Comparison of ENCODE assay signal across 1 cellular context in the genomic region with DNA sequence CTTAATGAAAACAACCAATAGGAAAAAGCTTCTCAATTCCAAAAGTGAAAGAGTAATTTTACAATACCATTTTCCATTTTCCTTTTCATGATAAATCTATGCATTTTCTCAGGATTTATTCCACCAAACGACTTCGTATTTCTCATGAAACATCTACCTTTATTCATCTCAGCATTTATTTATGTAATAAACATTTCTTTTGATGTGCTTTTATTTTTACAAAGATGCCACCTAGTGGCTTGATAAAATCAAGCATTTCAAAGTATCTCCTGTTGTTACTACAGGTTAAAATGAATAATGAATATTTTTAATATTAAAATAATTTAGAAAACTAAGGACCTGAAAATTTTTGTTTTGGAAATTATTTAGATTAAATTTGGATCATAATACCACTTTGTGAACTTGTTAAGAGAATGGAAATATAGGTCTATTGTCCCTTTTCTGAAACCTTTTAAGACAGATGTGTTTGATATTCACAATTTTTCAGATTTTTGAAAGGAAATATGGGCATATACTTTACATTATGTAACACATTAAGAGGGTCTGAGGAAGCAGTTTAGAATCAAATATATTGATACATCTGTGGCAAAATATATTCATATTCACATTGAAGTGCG.
TF ChIP-seq lines count a peak whose summit lies in the region.

No MANE protein-coding gene starts in this region.

TF ChIP-seq in K562, 482 proteins besides CTCF, POLR2A, EP300 and RAD21 (continued from another document and continues in another):
- TF ChIP-seq, protein P1, sequence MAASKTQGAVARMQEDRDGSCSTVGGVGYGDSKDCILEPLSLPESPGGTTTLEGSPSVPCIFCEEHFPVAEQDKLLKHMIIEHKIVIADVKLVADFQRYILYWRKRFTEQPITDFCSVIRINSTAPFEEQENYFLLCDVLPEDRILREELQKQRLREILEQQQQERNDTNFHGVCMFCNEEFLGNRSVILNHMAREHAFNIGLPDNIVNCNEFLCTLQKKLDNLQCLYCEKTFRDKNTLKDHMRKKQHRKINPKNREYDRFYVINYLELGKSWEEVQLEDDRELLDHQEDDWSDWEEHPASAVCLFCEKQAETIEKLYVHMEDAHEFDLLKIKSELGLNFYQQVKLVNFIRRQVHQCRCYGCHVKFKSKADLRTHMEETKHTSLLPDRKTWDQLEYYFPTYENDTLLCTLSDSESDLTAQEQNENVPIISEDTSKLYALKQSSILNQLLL (CRISPR knock-in tag; IDR thresholded peaks at IDR 0.05; ENCODE audit: borderline replicate concordance): no peak
- TF ChIP-seq GATA2 (CRISPR knock-in tag; IDR thresholded peaks at IDR 0.05): no peak
- no peak for TF ChIP-seq ZNF124 (CRISPR knock-in tag; IDR thresholded peaks at IDR 0.05)
- no peak for TF ChIP-seq ZFPM2 (CRISPR knock-in tag; IDR thresholded peaks at IDR 0.05)
- TF ChIP-seq, protein P2, sequence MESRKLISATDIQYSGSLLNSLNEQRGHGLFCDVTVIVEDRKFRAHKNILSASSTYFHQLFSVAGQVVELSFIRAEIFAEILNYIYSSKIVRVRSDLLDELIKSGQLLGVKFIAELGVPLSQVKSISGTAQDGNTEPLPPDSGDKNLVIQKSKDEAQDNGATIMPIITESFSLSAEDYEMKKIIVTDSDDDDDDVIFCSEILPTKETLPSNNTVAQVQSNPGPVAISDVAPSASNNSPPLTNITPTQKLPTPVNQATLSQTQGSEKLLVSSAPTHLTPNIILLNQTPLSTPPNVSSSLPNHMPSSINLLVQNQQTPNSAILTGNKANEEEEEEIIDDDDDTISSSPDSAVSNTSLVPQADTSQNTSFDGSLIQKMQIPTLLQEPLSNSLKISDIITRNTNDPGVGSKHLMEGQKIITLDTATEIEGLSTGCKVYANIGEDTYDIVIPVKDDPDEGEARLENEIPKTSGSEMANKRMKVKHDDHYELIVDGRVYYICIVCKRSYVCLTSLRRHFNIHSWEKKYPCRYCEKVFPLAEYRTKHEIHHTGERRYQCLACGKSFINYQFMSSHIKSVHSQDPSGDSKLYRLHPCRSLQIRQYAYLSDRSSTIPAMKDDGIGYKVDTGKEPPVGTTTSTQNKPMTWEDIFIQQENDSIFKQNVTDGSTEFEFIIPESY (CRISPR knock-in tag; IDR thresholded peaks at IDR 0.05): no peak
- TF ChIP-seq ZNF140 (CRISPR knock-in tag; IDR thresholded peaks at IDR 0.05): no peak
- TF ChIP-seq RNF2 (IDR thresholded peaks at IDR 0.05): no peak
- TF ChIP-seq KLF16 (IDR thresholded peaks at IDR 0.05): no peak
- no peak for TF ChIP-seq ZNF146 (CRISPR knock-in tag; IDR thresholded peaks at IDR 0.05; ENCODE audit: unreplicated experiment)
- TF ChIP-seq ZNF79 (CRISPR knock-in tag; IDR thresholded peaks at IDR 0.05; ENCODE audit: low read depth): no peak
- TF ChIP-seq NR2F6 (CRISPR knock-in tag; IDR thresholded peaks at IDR 0.05): no peak
- no peak for TF ChIP-seq ZNF707 (CRISPR knock-in tag; conservative IDR thresholded peaks at IDR 0.05)
- TF ChIP-seq C11orf30 (IDR thresholded peaks at IDR 0.05; ENCODE audit: low read depth): peak; percentile 36; the same call in 1 of the 2 replicates
- TF ChIP-seq BRD4 (IDR thresholded peaks at IDR 0.05): no peak
- TF ChIP-seq MTF1 (CRISPR knock-in tag; IDR thresholded peaks at IDR 0.05; ENCODE audit: borderline replicate concordance): no peak
- no peak for TF ChIP-seq HDGF (IDR thresholded peaks at IDR 0.05)
- no peak for TF ChIP-seq RBM39 (optimal IDR thresholded peaks at IDR 0.05; ENCODE audit: low read depth, low read length)
- TF ChIP-seq, protein P3, sequence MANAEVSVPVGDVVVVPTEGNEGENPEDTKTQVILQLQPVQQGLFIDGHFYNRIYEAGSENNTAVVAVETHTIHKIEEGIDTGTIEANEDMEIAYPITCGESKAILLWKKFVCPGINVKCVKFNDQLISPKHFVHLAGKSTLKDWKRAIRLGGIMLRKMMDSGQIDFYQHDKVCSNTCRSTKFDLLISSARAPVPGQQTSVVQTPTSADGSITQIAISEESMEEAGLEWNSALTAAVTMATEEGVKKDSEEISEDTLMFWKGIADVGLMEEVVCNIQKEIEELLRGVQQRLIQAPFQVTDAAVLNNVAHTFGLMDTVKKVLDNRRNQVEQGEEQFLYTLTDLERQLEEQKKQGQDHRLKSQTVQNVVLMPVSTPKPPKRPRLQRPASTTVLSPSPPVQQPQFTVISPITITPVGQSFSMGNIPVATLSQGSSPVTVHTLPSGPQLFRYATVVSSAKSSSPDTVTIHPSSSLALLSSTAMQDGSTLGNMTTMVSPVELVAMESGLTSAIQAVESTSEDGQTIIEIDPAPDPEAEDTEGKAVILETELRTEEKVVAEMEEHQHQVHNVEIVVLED (CRISPR knock-in tag; IDR thresholded peaks at IDR 0.05): no peak
- TF ChIP-seq ZNF316 (IDR thresholded peaks at IDR 0.05): 0 out of 2 replicates have a peak, but pooled peaks have one; percentile 6
- no peak for TF ChIP-seq TEAD2 (tag; IDR thresholded peaks at IDR 0.05)
- no peak for TF ChIP-seq EGR1 (conservative IDR thresholded peaks at IDR 0.05)
- no peak for TF ChIP-seq KDM1A (IDR thresholded peaks at IDR 0.05)
- TF ChIP-seq, protein P4, sequence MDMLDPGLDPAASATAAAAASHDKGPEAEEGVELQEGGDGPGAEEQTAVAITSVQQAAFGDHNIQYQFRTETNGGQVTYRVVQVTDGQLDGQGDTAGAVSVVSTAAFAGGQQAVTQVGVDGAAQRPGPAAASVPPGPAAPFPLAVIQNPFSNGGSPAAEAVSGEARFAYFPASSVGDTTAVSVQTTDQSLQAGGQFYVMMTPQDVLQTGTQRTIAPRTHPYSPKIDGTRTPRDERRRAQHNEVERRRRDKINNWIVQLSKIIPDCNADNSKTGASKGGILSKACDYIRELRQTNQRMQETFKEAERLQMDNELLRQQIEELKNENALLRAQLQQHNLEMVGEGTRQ (CRISPR knock-in tag; IDR thresholded peaks at IDR 0.05): no peak
- no peak for TF ChIP-seq JUN (IDR thresholded peaks at IDR 0.05; ENCODE audit: borderline replicate concordance, low read depth, low read length)
- no peak for TF ChIP-seq JUN (CRISPR knock-in tag; IDR thresholded peaks at IDR 0.05; ENCODE audit: borderline replicate concordance)
- TF ChIP-seq ZNF347 (CRISPR knock-in tag; IDR thresholded peaks at IDR 0.05; ENCODE audit: low read depth): no peak
- TF ChIP-seq ZNF282 (CRISPR knock-in tag; IDR thresholded peaks at IDR 0.05): no peak
- TF ChIP-seq FOXP1 (CRISPR knock-in tag; IDR thresholded peaks at IDR 0.05): no peak
- no peak for TF ChIP-seq DDX20 (tag; IDR thresholded peaks at IDR 0.05; ENCODE audit: low read depth)
- peak; percentile 45 for TF ChIP-seq BRD9 (IDR thresholded peaks at IDR 0.05; ENCODE audit: low read depth, partially characterized antibody)
- TF ChIP-seq CEBPB (tag; IDR thresholded peaks at IDR 0.05): no peak
- no peak for TF ChIP-seq ATF1 (CRISPR knock-in tag; IDR thresholded peaks at IDR 0.05)
- TF ChIP-seq ATF1 (tag; IDR thresholded peaks at IDR 0.05): no peak
- TF ChIP-seq, protein P5, sequence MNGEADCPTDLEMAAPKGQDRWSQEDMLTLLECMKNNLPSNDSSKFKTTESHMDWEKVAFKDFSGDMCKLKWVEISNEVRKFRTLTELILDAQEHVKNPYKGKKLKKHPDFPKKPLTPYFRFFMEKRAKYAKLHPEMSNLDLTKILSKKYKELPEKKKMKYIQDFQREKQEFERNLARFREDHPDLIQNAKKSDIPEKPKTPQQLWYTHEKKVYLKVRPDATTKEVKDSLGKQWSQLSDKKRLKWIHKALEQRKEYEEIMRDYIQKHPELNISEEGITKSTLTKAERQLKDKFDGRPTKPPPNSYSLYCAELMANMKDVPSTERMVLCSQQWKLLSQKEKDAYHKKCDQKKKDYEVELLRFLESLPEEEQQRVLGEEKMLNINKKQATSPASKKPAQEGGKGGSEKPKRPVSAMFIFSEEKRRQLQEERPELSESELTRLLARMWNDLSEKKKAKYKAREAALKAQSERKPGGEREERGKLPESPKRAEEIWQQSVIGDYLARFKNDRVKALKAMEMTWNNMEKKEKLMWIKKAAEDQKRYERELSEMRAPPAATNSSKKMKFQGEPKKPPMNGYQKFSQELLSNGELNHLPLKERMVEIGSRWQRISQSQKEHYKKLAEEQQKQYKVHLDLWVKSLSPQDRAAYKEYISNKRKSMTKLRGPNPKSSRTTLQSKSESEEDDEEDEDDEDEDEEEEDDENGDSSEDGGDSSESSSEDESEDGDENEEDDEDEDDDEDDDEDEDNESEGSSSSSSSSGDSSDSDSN (IDR thresholded peaks at IDR 0.05; ENCODE audit: borderline replicate concordance in 1 of 2, low read depth in 2 of 2, low read length in 2 of 2): no peak
- TF ChIP-seq SLC30A9 (CRISPR knock-in tag; IDR thresholded peaks at IDR 0.05): no peak
- 0 out of 2 replicates have a peak, but pooled peaks have one; percentile 2 for TF ChIP-seq FOXM1 (IDR thresholded peaks at IDR 0.05; ENCODE audit: low read depth)
- no peak for TF ChIP-seq FOXM1 (CRISPR knock-in tag; IDR thresholded peaks at IDR 0.05; ENCODE audit: low read depth)
- no peak for TF ChIP-seq POU5F1 (IDR thresholded peaks at IDR 0.05; ENCODE audit: borderline replicate concordance, low read depth, low read length, partially characterized antibody)
- TF ChIP-seq CREB1 (IDR thresholded peaks at IDR 0.05): no peak
- TF ChIP-seq CREB1 (CRISPR knock-in tag; IDR thresholded peaks at IDR 0.05): no peak
- TF ChIP-seq, protein P6, sequence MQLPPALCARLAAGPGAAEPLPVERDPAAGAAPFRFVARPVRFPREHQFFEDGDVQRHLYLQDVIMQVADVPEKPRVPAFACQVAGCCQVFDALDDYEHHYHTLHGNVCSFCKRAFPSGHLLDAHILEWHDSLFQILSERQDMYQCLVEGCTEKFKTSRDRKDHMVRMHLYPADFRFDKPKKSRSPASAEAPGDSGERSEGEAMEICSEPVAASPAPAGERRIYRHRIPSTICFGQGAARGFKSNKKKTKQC (CRISPR knock-in tag; IDR thresholded peaks at IDR 0.05): no peak
- TF ChIP-seq, protein P7, sequence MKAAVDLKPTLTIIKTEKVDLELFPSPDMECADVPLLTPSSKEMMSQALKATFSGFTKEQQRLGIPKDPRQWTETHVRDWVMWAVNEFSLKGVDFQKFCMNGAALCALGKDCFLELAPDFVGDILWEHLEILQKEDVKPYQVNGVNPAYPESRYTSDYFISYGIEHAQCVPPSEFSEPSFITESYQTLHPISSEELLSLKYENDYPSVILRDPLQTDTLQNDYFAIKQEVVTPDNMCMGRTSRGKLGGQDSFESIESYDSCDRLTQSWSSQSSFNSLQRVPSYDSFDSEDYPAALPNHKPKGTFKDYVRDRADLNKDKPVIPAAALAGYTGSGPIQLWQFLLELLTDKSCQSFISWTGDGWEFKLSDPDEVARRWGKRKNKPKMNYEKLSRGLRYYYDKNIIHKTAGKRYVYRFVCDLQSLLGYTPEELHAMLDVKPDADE (conservative IDR thresholded peaks at IDR 0.05; ENCODE audit: control insufficient read depth, low read depth, low read length): no peak
- peak; percentile 23 for TF ChIP-seq POLR2H (tag; IDR thresholded peaks at IDR 0.05; ENCODE audit: low read depth)
